Comparison of ENCODE assay signal across 1 cellular context in the genomic region with DNA sequence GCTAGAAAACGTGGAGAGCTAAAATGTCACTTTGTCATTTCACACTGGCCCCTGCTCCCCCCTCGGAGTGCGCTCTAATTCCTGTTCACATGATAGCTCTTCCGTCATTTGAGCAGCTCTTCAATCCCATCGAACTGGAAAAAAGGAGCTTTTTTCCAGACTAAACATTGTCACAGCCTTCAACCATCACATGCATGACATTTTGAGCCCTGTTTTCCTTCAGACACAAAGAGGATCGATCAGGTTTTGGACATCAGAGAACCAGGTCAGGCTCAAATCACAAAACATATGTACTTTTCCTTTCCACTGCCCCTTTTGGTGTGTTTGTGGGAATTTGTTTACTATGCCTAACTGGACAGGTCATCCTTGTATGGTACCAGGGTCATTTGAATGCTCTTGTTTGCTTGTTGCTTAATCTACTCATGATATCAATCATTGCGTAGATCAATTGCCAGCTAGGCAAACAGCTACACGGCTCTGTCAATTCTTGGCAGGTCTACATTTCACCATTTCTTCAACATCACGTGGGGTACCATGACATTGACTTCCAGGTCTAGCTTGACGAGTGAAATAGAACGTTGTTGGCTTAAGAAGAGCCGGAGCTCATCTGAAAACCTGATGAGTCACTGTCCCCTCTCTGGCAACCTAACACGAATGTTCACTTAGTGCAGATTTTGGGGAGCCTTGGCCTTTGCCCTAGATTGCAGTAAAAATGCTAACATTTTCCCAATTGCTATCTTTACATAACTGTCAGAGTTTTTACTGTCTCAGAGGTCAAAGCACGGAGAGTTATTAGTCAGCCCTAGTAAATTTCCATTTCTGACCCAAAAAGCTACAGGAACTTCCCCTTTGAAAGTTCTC.
A peak's percentile ranks its signal among the peaks of the same experiment; 100 is the strongest.
TF ChIP-seq lines count a peak whose summit lies in the region.

No MANE protein-coding gene starts in this region.

TF ChIP-seq in K562, 482 proteins besides CTCF, POLR2A, EP300 and RAD21 (continued from another document and continues in another):
- TF ChIP-seq ZZZ3 (IDR thresholded peaks at IDR 0.05) (no peak), NFE2 (IDR thresholded peaks at IDR 0.05; ENCODE audit: low read depth) (peak; percentile 90), TOE1 (IDR thresholded peaks at IDR 0.05; ENCODE audit: borderline replicate concordance) (peak; percentile 40; the same call in 1 of the 2 replicates), TOE1 (CRISPR knock-in tag; IDR thresholded peaks at IDR 0.05; ENCODE audit: borderline replicate concordance, low read depth) (no peak), POLR2B (IDR thresholded peaks at IDR 0.05; ENCODE audit: low read depth, partially characterized antibody) (no peak), TEAD2 (tag; IDR thresholded peaks at IDR 0.05) (no peak), DPF2 (IDR thresholded peaks at IDR 0.05) (0 out of 2 replicates have a peak, but pooled peaks have one; percentile 53), TBP (optimal IDR thresholded peaks at IDR 0.05; ENCODE audit: low read depth, low read length) (peak; percentile 3), C11orf30 (IDR thresholded peaks at IDR 0.05; ENCODE audit: low read depth) (peak; percentile 91), HNRNPK (IDR thresholded peaks at IDR 0.05; ENCODE audit: low read depth, low read length, poor library complexity, severe bottlenecking) (no peak), CEBPB (tag; IDR thresholded peaks at IDR 0.05) (peak; percentile 47), SMARCE1 (IDR thresholded peaks at IDR 0.05) (0 out of 2 replicates have a peak, but pooled peaks have one; percentile 56), TEAD1 (CRISPR knock-in tag; IDR thresholded peaks at IDR 0.05) (no peak), ZNF232 (CRISPR knock-in tag; IDR thresholded peaks at IDR 0.05) (no peak), ATF1 (CRISPR knock-in tag; IDR thresholded peaks at IDR 0.05) (no peak), ATF1 (tag; IDR thresholded peaks at IDR 0.05) (peak; percentile 28; the same call in 1 of the 2 replicates), MCM5 (IDR thresholded peaks at IDR 0.05; ENCODE audit: low read depth) (no peak), ARID1B (IDR thresholded peaks at IDR 0.05) (peak; percentile 44), FOSL1 (tag; conservative IDR thresholded peaks at IDR 0.05) (peak; percentile 59), MAFF (IDR thresholded peaks at IDR 0.05; ENCODE audit: low read length) (peak; percentile 72; the same call in 1 of the 2 replicates), ZNF311 (CRISPR knock-in tag; IDR thresholded peaks at IDR 0.05) (no peak)
- TF ChIP-seq, protein P1, sequence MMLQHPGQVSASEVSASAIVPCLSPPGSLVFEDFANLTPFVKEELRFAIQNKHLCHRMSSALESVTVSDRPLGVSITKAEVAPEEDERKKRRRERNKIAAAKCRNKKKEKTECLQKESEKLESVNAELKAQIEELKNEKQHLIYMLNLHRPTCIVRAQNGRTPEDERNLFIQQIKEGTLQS (IDR thresholded peaks at IDR 0.05) = peak; percentile 69
- TF ChIP-seq, protein P1 (CRISPR knock-in tag; conservative IDR thresholded peaks at IDR 0.05) = no peak
- TF ChIP-seq, protein P2, sequence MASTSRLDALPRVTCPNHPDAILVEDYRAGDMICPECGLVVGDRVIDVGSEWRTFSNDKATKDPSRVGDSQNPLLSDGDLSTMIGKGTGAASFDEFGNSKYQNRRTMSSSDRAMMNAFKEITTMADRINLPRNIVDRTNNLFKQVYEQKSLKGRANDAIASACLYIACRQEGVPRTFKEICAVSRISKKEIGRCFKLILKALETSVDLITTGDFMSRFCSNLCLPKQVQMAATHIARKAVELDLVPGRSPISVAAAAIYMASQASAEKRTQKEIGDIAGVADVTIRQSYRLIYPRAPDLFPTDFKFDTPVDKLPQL (IDR thresholded peaks at IDR 0.05; ENCODE audit: extremely low read depth, insufficient read length) = no peak
- TF ChIP-seq, protein P3, sequence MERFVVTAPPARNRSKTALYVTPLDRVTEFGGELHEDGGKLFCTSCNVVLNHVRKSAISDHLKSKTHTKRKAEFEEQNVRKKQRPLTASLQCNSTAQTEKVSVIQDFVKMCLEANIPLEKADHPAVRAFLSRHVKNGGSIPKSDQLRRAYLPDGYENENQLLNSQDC (CRISPR knock-in tag; IDR thresholded peaks at IDR 0.05) = no peak
- TF ChIP-seq, protein P4, sequence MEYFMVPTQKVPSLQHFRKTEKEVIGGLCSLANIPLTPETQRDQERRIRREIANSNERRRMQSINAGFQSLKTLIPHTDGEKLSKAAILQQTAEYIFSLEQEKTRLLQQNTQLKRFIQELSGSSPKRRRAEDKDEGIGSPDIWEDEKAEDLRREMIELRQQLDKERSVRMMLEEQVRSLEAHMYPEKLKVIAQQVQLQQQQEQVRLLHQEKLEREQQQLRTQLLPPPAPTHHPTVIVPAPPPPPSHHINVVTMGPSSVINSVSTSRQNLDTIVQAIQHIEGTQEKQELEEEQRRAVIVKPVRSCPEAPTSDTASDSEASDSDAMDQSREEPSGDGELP (CRISPR knock-in tag; IDR thresholded peaks at IDR 0.05; ENCODE audit: borderline replicate concordance) = no peak
- TF ChIP-seq, protein P5, sequence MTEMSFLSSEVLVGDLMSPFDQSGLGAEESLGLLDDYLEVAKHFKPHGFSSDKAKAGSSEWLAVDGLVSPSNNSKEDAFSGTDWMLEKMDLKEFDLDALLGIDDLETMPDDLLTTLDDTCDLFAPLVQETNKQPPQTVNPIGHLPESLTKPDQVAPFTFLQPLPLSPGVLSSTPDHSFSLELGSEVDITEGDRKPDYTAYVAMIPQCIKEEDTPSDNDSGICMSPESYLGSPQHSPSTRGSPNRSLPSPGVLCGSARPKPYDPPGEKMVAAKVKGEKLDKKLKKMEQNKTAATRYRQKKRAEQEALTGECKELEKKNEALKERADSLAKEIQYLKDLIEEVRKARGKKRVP (CRISPR knock-in tag; IDR thresholded peaks at IDR 0.05) = no peak
- TF ChIP-seq, protein P6, sequence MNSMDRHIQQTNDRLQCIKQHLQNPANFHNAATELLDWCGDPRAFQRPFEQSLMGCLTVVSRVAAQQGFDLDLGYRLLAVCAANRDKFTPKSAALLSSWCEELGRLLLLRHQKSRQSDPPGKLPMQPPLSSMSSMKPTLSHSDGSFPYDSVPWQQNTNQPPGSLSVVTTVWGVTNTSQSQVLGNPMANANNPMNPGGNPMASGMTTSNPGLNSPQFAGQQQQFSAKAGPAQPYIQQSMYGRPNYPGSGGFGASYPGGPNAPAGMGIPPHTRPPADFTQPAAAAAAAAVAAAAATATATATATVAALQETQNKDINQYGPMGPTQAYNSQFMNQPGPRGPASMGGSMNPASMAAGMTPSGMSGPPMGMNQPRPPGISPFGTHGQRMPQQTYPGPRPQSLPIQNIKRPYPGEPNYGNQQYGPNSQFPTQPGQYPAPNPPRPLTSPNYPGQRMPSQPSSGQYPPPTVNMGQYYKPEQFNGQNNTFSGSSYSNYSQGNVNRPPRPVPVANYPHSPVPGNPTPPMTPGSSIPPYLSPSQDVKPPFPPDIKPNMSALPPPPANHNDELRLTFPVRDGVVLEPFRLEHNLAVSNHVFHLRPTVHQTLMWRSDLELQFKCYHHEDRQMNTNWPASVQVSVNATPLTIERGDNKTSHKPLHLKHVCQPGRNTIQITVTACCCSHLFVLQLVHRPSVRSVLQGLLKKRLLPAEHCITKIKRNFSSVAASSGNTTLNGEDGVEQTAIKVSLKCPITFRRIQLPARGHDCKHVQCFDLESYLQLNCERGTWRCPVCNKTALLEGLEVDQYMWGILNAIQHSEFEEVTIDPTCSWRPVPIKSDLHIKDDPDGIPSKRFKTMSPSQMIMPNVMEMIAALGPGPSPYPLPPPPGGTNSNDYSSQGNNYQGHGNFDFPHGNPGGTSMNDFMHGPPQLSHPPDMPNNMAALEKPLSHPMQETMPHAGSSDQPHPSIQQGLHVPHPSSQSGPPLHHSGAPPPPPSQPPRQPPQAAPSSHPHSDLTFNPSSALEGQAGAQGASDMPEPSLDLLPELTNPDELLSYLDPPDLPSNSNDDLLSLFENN (IDR thresholded peaks at IDR 0.05; ENCODE audit: low read depth in 2 of 2, low read length in 2 of 2) = no peak
- TF ChIP-seq, protein P7, sequence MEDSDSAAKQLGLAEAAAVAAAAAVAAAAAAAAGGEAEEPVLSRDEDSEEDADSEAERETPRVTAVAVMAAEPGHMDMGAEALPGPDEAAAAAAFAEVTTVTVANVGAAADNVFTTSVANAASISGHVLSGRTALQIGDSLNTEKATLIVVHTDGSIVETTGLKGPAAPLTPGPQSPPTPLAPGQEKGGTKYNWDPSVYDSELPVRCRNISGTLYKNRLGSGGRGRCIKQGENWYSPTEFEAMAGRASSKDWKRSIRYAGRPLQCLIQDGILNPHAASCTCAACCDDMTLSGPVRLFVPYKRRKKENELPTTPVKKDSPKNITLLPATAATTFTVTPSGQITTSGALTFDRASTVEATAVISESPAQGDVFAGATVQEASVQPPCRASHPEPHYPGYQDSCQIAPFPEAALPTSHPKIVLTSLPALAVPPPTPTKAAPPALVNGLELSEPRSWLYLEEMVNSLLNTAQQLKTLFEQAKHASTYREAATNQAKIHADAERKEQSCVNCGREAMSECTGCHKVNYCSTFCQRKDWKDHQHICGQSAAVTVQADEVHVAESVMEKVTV (CRISPR knock-in tag; IDR thresholded peaks at IDR 0.05) = 0 out of 2 replicates have a peak, but pooled peaks have one; percentile 6
- TF ChIP-seq, protein P8, sequence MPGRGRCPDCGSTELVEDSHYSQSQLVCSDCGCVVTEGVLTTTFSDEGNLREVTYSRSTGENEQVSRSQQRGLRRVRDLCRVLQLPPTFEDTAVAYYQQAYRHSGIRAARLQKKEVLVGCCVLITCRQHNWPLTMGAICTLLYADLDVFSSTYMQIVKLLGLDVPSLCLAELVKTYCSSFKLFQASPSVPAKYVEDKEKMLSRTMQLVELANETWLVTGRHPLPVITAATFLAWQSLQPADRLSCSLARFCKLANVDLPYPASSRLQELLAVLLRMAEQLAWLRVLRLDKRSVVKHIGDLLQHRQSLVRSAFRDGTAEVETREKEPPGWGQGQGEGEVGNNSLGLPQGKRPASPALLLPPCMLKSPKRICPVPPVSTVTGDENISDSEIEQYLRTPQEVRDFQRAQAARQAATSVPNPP (IDR thresholded peaks at IDR 0.05; ENCODE audit: borderline replicate concordance, insufficient read depth, insufficient read length) = no peak
- TF ChIP-seq, protein P9, sequence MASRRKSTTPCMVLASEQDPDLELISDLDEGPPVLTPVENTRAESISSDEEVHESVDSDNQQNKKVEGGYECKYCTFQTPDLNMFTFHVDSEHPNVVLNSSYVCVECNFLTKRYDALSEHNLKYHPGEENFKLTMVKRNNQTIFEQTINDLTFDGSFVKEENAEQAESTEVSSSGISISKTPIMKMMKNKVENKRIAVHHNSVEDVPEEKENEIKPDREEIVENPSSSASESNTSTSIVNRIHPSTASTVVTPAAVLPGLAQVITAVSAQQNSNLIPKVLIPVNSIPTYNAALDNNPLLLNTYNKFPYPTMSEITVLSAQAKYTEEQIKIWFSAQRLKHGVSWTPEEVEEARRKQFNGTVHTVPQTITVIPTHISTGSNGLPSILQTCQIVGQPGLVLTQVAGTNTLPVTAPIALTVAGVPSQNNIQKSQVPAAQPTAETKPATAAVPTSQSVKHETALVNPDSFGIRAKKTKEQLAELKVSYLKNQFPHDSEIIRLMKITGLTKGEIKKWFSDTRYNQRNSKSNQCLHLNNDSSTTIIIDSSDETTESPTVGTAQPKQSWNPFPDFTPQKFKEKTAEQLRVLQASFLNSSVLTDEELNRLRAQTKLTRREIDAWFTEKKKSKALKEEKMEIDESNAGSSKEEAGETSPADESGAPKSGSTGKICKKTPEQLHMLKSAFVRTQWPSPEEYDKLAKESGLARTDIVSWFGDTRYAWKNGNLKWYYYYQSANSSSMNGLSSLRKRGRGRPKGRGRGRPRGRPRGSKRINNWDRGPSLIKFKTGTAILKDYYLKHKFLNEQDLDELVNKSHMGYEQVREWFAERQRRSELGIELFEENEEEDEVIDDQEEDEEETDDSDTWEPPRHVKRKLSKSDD (conservative IDR thresholded peaks at IDR 0.05; ENCODE audit: low read length) = no peak
- TF ChIP-seq, protein P10, sequence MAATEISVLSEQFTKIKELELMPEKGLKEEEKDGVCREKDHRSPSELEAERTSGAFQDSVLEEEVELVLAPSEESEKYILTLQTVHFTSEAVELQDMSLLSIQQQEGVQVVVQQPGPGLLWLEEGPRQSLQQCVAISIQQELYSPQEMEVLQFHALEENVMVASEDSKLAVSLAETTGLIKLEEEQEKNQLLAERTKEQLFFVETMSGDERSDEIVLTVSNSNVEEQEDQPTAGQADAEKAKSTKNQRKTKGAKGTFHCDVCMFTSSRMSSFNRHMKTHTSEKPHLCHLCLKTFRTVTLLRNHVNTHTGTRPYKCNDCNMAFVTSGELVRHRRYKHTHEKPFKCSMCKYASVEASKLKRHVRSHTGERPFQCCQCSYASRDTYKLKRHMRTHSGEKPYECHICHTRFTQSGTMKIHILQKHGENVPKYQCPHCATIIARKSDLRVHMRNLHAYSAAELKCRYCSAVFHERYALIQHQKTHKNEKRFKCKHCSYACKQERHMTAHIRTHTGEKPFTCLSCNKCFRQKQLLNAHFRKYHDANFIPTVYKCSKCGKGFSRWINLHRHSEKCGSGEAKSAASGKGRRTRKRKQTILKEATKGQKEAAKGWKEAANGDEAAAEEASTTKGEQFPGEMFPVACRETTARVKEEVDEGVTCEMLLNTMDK (IDR thresholded peaks at IDR 0.05; ENCODE audit: borderline replicate concordance, insufficient read depth, low read depth, low read length, poor library complexity, severe bottlenecking) = no peak
- TF ChIP-seq, protein P11, sequence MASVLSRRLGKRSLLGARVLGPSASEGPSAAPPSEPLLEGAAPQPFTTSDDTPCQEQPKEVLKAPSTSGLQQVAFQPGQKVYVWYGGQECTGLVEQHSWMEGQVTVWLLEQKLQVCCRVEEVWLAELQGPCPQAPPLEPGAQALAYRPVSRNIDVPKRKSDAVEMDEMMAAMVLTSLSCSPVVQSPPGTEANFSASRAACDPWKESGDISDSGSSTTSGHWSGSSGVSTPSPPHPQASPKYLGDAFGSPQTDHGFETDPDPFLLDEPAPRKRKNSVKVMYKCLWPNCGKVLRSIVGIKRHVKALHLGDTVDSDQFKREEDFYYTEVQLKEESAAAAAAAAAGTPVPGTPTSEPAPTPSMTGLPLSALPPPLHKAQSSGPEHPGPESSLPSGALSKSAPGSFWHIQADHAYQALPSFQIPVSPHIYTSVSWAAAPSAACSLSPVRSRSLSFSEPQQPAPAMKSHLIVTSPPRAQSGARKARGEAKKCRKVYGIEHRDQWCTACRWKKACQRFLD (CRISPR knock-in tag; IDR thresholded peaks at IDR 0.05) = 0 out of 2 replicates have a peak, but pooled peaks have one; percentile 39
- TF ChIP-seq, protein P12, sequence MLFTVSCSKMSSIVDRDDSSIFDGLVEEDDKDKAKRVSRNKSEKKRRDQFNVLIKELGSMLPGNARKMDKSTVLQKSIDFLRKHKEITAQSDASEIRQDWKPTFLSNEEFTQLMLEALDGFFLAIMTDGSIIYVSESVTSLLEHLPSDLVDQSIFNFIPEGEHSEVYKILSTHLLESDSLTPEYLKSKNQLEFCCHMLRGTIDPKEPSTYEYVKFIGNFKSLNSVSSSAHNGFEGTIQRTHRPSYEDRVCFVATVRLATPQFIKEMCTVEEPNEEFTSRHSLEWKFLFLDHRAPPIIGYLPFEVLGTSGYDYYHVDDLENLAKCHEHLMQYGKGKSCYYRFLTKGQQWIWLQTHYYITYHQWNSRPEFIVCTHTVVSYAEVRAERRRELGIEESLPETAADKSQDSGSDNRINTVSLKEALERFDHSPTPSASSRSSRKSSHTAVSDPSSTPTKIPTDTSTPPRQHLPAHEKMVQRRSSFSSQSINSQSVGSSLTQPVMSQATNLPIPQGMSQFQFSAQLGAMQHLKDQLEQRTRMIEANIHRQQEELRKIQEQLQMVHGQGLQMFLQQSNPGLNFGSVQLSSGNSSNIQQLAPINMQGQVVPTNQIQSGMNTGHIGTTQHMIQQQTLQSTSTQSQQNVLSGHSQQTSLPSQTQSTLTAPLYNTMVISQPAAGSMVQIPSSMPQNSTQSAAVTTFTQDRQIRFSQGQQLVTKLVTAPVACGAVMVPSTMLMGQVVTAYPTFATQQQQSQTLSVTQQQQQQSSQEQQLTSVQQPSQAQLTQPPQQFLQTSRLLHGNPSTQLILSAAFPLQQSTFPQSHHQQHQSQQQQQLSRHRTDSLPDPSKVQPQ (CRISPR knock-in tag; IDR thresholded peaks at IDR 0.05; ENCODE audit: borderline replicate concordance) = no peak
